Comparison of ENCODE assay signal across 11 cellular contexts in genomic region chr1:206468571-206468970, GRCh38. TPM values are rescaled to one million over a fixed set of nuclear protein-coding genes. Genes with fewer than 3 reads are reported as not detected.
DNase-seq lines count a peak whose midpoint lies in the region; ATAC-seq and TF ChIP-seq lines count a peak whose summit lies in the region.
"Had no signal": no experiment of that assay in that cellular context is flagged by ENCODE, and none has a peak within 500 bp of the region (broad histone marks: within the 10 kb centered on the region; RNA-seq: fewer than 3 reads in every experiment).

No MANE protein-coding gene starts in this region.

- no peak for DNase-seq in activated CD4-positive, alpha-beta T cell treated with anti-CD3 and anti-CD28 coated beads for 36 hours
- no peak for DNase-seq in activated CD4-positive, alpha-beta T cell treated with anti-CD3 and anti-CD28 coated beads, Interleukin-2, amount 50 U/mL, for 4 hours
- DNase-seq in HFFc6 (no peak), nephron progenitor cell (no peak), SW 1271 (lab: John Stamatoyannopoulos, UW) (no peak), omental fat pad (ENCODE audit: low spot score) (no peak), HPDE6-E6E7 (ENCODE audit: extremely low spot score) (no peak)
- DNase-seq in activated T-helper 2 cell treated with anti-CD3 and anti-CD28 coated beads, Interferon-gamma antibody, Interleukin-2, Interleukin-4, amounts not matched to agents 10 μg/mL and 5 μg/mL and 100 μg/mL, durations not matched to agents 14 hours and 24 hours and 36 hours (ENCODE audit: low spot score) = no peak
- DNase-seq: cortex of kidney, NCI-H748 treated with DMSO at 0.1 percent for 48 hours had no signal

- peaks cover 16% of the 10 kb centered on the region for H3K36me3 Mint-ChIP-seq in activated CD4-positive, alpha-beta T cell treated with anti-CD3 and anti-CD28 coated beads for 36 hours (ENCODE audit: low read depth)
- H3K36me3 Mint-ChIP-seq in HFFc6 (ENCODE audit: low read depth) (peaks cover under 1% of the 10 kb centered on the region), nephron progenitor cell (ENCODE audit: low read depth) (peaks cover 5% of the 10 kb centered on the region)
- peaks cover 26% of the 10 kb centered on the region for H3K36me3 Mint-ChIP-seq in activated T-helper 2 cell treated with anti-CD3 and anti-CD28 coated beads, Interferon-gamma antibody, Interleukin-2, Interleukin-4, amounts not matched to agents 10 μg/mL and 5 μg/mL and 100 μg/mL, durations not matched to agents 14 hours and 24 hours and 36 hours (ENCODE audit: low read depth)

- CTCF ChIA-PET in activated CD4-positive, alpha-beta T cell treated with anti-CD3 and anti-CD28 coated beads for 36 hours (lab: Charles Lee) = no interaction called here

- H3K27ac Mint-ChIP-seq in activated CD4-positive, alpha-beta T cell treated with anti-CD3 and anti-CD28 coated beads for 36 hours = peak overlapping the region; percentile 61
- H3K27ac Mint-ChIP-seq in HFFc6 (0 out of 2 replicates have a peak overlapping the region, but pooled peaks have one; percentile 25), nephron progenitor cell (no peak overlapping the region)
- H3K27ac Mint-ChIP-seq in activated T-helper 2 cell treated with anti-CD3 and anti-CD28 coated beads, Interferon-gamma antibody, Interleukin-2, Interleukin-4, amounts not matched to agents 10 μg/mL and 5 μg/mL and 100 μg/mL, durations not matched to agents 14 hours and 24 hours and 36 hours = peak overlapping the region; percentile 76

- intact Hi-C loops in activated CD4-positive, alpha-beta T cell treated with anti-CD3 and anti-CD28 coated beads for 36 hours (cut with DNase I, micrococcal nuclease) = no loop called here
- intact Hi-C loops in activated T-helper 2 cell treated with anti-CD3 and anti-CD28 coated beads, Interferon-gamma antibody, Interleukin-2, Interleukin-4, amounts not matched to agents 10 μg/mL and 5 μg/mL and 100 μg/mL, durations not matched to agents 14 hours and 24 hours and 36 hours (cut with micrococcal nuclease) = loop anchor here (5.0 kb wide), 1 partner anchor 39 kb away; the partner anchor contains the start of gene RASSF5

- ATAC-seq in activated CD4-positive, alpha-beta T cell treated with anti-CD3 and anti-CD28 coated beads for 36 hours = no peak
- no peak for ATAC-seq in omental fat pad (ENCODE audit: low FRiP score)
- ATAC-seq: stimulated activated effector memory CD8-positive, alpha-beta T cell treated with anti-CD3 and anti-CD28 coated beads, Interleukin-12 subunit alpha, Interleukin-12 subunit beta, amount 100 ng/mL, for 72 hours had no signal

- peaks cover 93% of the 10 kb centered on the region for H3K4me1 Mint-ChIP-seq in activated CD4-positive, alpha-beta T cell treated with anti-CD3 and anti-CD28 coated beads for 36 hours
- H3K4me1 Mint-ChIP-seq in HFFc6 (ENCODE audit: low read depth) = peaks cover 83% of the 10 kb centered on the region
- peaks cover 79% of the 10 kb centered on the region for H3K4me1 Mint-ChIP-seq in activated T-helper 2 cell treated with anti-CD3 and anti-CD28 coated beads, Interferon-gamma antibody, Interleukin-2, Interleukin-4, amounts not matched to agents 10 μg/mL and 5 μg/mL and 100 μg/mL, durations not matched to agents 14 hours and 24 hours and 36 hours (ENCODE audit: low read depth)
- H3K4me1 Mint-ChIP-seq in nephron progenitor cell = peaks cover 75% of the 10 kb centered on the region

- TF ChIP-seq CTCF in HFFc6 (IDR thresholded peaks at IDR 0.05) = peak; percentile 44
- no peak for TF ChIP-seq CTCF in nephron progenitor cell (IDR thresholded peaks at IDR 0.05)
- TF ChIP-seq CTCF in omental fat pad (IDR thresholded peaks at IDR 0.05) = no peak

- H3K27me3 Mint-ChIP-seq in activated CD4-positive, alpha-beta T cell treated with anti-CD3 and anti-CD28 coated beads for 36 hours = no peaks in the 10 kb centered on the region
- H3K27me3 Mint-ChIP-seq in HFFc6 (ENCODE audit: insufficient read depth) (peaks cover 14% of the 10 kb centered on the region), nephron progenitor cell (ENCODE audit: low read depth, poor library complexity) (peaks cover 15% of the 10 kb centered on the region)
- no peaks in the 10 kb centered on the region for H3K27me3 Mint-ChIP-seq in activated T-helper 2 cell treated with anti-CD3 and anti-CD28 coated beads, Interferon-gamma antibody, Interleukin-2, Interleukin-4, amounts not matched to agents 10 μg/mL and 5 μg/mL and 100 μg/mL, durations not matched to agents 14 hours and 24 hours and 36 hours (ENCODE audit: low read depth)

- POLR2A ChIA-PET in activated CD4-positive, alpha-beta T cell treated with anti-CD3 and anti-CD28 coated beads for 36 hours (lab: Charles Lee) = no interaction called here

- H3K4me3 Mint-ChIP-seq in activated CD4-positive, alpha-beta T cell treated with anti-CD3 and anti-CD28 coated beads for 36 hours = no peak overlapping the region
- H3K4me3 Mint-ChIP-seq in HFFc6 (no peak overlapping the region), nephron progenitor cell (peak overlapping the region; percentile 43)
- peak overlapping the region; percentile 11 for H3K4me3 Mint-ChIP-seq in activated T-helper 2 cell treated with anti-CD3 and anti-CD28 coated beads, Interferon-gamma antibody, Interleukin-2, Interleukin-4, amounts not matched to agents 10 μg/mL and 5 μg/mL and 100 μg/mL, durations not matched to agents 14 hours and 24 hours and 36 hours (ENCODE audit: low read depth)

- H3K9me3 Mint-ChIP-seq in activated CD4-positive, alpha-beta T cell treated with anti-CD3 and anti-CD28 coated beads for 36 hours (ENCODE audit: low read depth) = no peaks in the 10 kb centered on the region
- H3K9me3 Mint-ChIP-seq in HFFc6 = no peaks in the 10 kb centered on the region
- no peaks in the 10 kb centered on the region for H3K9me3 Mint-ChIP-seq in activated T-helper 2 cell treated with anti-CD3 and anti-CD28 coated beads, Interferon-gamma antibody, Interleukin-2, Interleukin-4, amounts not matched to agents 10 μg/mL and 5 μg/mL and 100 μg/mL, durations not matched to agents 14 hours and 24 hours and 36 hours
- H3K9me3 Mint-ChIP-seq in nephron progenitor cell = no peaks in the 10 kb centered on the region
- H3K9me3 Mint-ChIP-seq: stimulated activated effector memory CD8-positive, alpha-beta T cell treated with anti-CD3 and anti-CD28 coated beads, Interleukin-12 subunit alpha, Interleukin-12 subunit beta, amount 100 ng/mL, for 72 hours had no signal

RNA-seq across cellular contexts. Expression of gene IKBKE, which starts 1.7 kb away (rescaled TPM):
- total RNA-seq in activated CD4-positive, alpha-beta T cell treated with anti-CD3 and anti-CD28 coated beads for 36 hours = 10 to 100 TPM; 15.3 to 17.2 TPM
- total RNA-seq in HFFc6 (2021; fragmentation: NEBNext Ultra II Directional; extraction: Animal tissue kit (Norgen Biotek cat#: 25700)) = 10 to 100 TPM; 15.1 to 19.6 (median 17.1) TPM
- 33.8 and 33.9 TPM in 2 replicates for total RNA-seq in activated T-helper 2 cell treated with anti-CD3 and anti-CD28 coated beads, Interferon-gamma antibody, Interleukin-2, Interleukin-4, amounts not matched to agents 10 μg/mL and 5 μg/mL and 100 μg/mL, durations not matched to agents 14 hours and 24 hours and 36 hours
- 1 to 10 TPM; 4.3 to 8.2 (median 5.6) TPM for total RNA-seq in omental fat pad

RNA-seq across cellular contexts. Expression of gene RASSF5, which starts 38.8 kb away (rescaled TPM):
- 100 to 1,000 TPM; 223 to 239 TPM for total RNA-seq in activated CD4-positive, alpha-beta T cell treated with anti-CD3 and anti-CD28 coated beads for 36 hours
- total RNA-seq in HFFc6 (2021; fragmentation: NEBNext Ultra II Directional; extraction: Animal tissue kit (Norgen Biotek cat#: 25700)) = 1 to 10 TPM in 2 of 6 experiments, under 1 TPM in 4; 0.52 to 1.1 (median 0.82) TPM
- 180 and 182 TPM in 2 replicates for total RNA-seq in activated T-helper 2 cell treated with anti-CD3 and anti-CD28 coated beads, Interferon-gamma antibody, Interleukin-2, Interleukin-4, amounts not matched to agents 10 μg/mL and 5 μg/mL and 100 μg/mL, durations not matched to agents 14 hours and 24 hours and 36 hours
- 10 to 100 TPM in 3 of 4 donors, 1 to 10 TPM in 1; 9.7 to 16.1 (median 10.8) TPM for total RNA-seq in omental fat pad

Comparison
In these comparisons a context has a peak if more than half of its experiments do, and no peak if none do; other contexts are left out.
1. H3K4me3 Mint-ChIP-seq: peak in activated T-helper 2 cell treated with anti-CD3 and anti-CD28 coated beads, Interferon-gamma antibody, Interleukin-2, Interleukin-4, amounts not matched to agents 10 μg/mL and 5 μg/mL and 100 μg/mL, durations not matched to agents 14 hours and 24 hours and 36 hours (single experiment) and nephron progenitor cell (single experiment); none in activated CD4-positive, alpha-beta T cell treated with anti-CD3 and anti-CD28 coated beads for 36 hours (single experiment) and HFFc6 (single experiment).
2. RNA of gene RASSF5, which starts 38.8 kb away (total RNA-seq): 223 to 239 TPM in activated CD4-positive, alpha-beta T cell treated with anti-CD3 and anti-CD28 coated beads for 36 hours and 180 to 182 TPM in activated T-helper 2 cell treated with anti-CD3 and anti-CD28 coated beads, Interferon-gamma antibody, Interleukin-2, Interleukin-4, amounts not matched to agents 10 μg/mL and 5 μg/mL and 100 μg/mL, durations not matched to agents 14 hours and 24 hours and 36 hours; 9.7 to 16.1 TPM in omental fat pad and 0.52 to 1.1 TPM in HFFc6; every median in the first group is over 10 times any median in the second.